15 cellular contexts compared by ENCODE assay signal in the genomic region with DNA sequence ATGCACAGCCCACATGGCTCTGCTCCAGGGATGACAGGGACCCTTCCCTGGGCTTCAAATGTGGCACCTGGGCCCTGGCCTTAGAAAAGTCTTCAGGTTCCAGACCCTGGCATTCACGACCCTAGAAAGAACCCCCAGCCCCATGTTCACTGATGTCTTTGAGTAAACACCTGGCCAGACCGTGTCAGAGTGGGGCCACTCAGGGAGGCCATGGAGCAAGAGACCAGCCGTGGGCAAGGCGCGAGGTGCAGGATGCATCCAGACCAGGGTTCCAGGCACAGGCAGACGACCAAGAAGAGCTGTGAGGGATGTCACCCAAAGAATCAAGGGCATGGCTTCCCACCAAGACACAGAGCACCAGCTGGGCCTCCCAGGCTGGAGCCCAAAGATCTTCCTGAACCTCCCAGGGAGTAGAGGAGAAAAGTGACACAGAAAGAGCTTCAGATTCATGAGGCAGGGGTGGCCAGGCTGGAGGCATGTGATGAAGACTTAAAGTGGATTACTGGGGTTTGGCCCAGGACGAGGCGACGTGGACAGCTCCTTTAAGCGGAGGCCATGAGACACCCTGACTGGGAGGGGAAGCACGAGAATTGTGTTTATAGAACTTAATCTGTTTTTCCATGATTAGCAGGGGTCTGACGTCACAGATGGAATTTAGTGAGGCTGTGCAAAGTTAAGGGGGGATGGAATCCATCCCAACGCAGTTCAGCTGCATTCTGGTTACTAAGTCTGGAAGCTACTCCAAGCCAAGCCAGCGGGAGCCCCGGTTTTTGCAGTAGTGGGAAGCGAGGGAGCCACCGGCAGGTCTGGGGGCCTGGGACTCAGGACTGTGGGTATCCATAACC.
DNase-seq lines count a peak whose midpoint lies in the region; ATAC-seq and TF ChIP-seq lines count a peak whose summit lies in the region.
"Had no signal": no experiment of that assay in that cellular context is flagged by ENCODE, and none has a peak within 500 bp of the region (broad histone marks: within the 10 kb centered on the region; RNA-seq: fewer than 3 reads in every experiment).

No MANE protein-coding gene starts in this region.

- H3K4me3 Mint-ChIP-seq in activated CD8-positive, alpha-beta memory T cell treated with anti-CD3 and anti-CD28 coated beads, Interleukin-2, amount 10 ng/mL, durations not matched to agents 7 days and 5 days: no peak overlapping the region
- H3K4me3 Mint-ChIP-seq: nephron; T-helper 1 cell treated with Interleukin-12 subunit alpha and Interleukin-12 subunit beta and Interleukin-4 antibody, amounts not matched to agents 30 μg/mL and 1 μg/mL, for 36 hours had no signal

- no peaks in the 10 kb centered on the region for H3K79me1 ChIP-seq in trophoblast cell (ENCODE audit: low read length)

- H3K36me3 ChIP-seq in brain microvascular endothelial cell (replicated peaks) (no peaks in the 10 kb centered on the region), sigmoid colon (no peaks in the 10 kb centered on the region), trophoblast cell (ENCODE audit: control insufficient read depth in 1 of 2, insufficient read depth in 2 of 2, low read length in 2 of 2) (no peaks in the 10 kb centered on the region)

- H3K27me3 ChIP-seq in brain microvascular endothelial cell (replicated peaks): no peaks in the 10 kb centered on the region
- no peaks in the 10 kb centered on the region for H3K27me3 ChIP-seq in right cardiac atrium (ENCODE audit: control insufficient read depth, insufficient read depth)
- H3K27me3 ChIP-seq in sigmoid colon: no peaks in the 10 kb centered on the region
- H3K27me3 ChIP-seq in trophoblast cell (ENCODE audit: insufficient read depth, low read length): no peaks in the 10 kb centered on the region

- peak in 3 of 4 donors; percentile 28 to 81 (median 32) for TF ChIP-seq EP300 in sigmoid colon (IDR thresholded peaks at IDR 0.05)

- H3K27ac Mint-ChIP-seq in activated CD8-positive, alpha-beta memory T cell treated with anti-CD3 and anti-CD28 coated beads, Interleukin-2, amount 10 ng/mL, durations not matched to agents 7 days and 5 days: no peak overlapping the region
- H3K27ac Mint-ChIP-seq: T-helper 1 cell treated with Interleukin-12 subunit alpha and Interleukin-12 subunit beta and Interleukin-4 antibody, amounts not matched to agents 30 μg/mL and 1 μg/mL, for 36 hours had no signal

- no peaks in the 10 kb centered on the region for H3K9me3 Mint-ChIP-seq in activated CD8-positive, alpha-beta memory T cell treated with anti-CD3 and anti-CD28 coated beads, Interleukin-2, amount 10 ng/mL, durations not matched to agents 7 days and 5 days (ENCODE audit: low read depth)
- H3K9me3 Mint-ChIP-seq: nephron; T-helper 1 cell treated with Interleukin-12 subunit alpha and Interleukin-12 subunit beta and Interleukin-4 antibody, amounts not matched to agents 30 μg/mL and 1 μg/mL, for 36 hours had no signal

- H3K4me1 ChIP-seq in right cardiac atrium (ENCODE audit: control insufficient read depth, insufficient read depth, low read length) (peaks cover 13% of the 10 kb centered on the region), sigmoid colon (peaks cover 0 to 54% (median 47%) of the 10 kb centered on the region in 4 donors), trophoblast cell (ENCODE audit: control insufficient read depth in 1 of 2, insufficient read depth in 2 of 2, low read length in 2 of 2) (no peaks in the 10 kb centered on the region)

- H2AK5ac ChIP-seq in trophoblast cell (ENCODE audit: low read length): no peak overlapping the region

- no peak overlapping the region for H4K8ac ChIP-seq in trophoblast cell (ENCODE audit: low read depth, low read length)

- no peak overlapping the region for H3K18ac ChIP-seq in trophoblast cell (ENCODE audit: low read length)

- TF ChIP-seq CTCF in brain microvascular endothelial cell (IDR thresholded peaks at IDR 0.05; ENCODE audit: low read depth, low read length, missing control alignments) (no peak), sigmoid colon (IDR thresholded peaks at IDR 0.05) (no peak)

- intact Hi-C loops in right cardiac atrium (cut with DNase I): loop anchor here in 3 of 4 donors (2.0 to 10.0 kb wide), 3 partner anchors 109 to 193 kb away; a partner anchor contains a TSS
- intact Hi-C loops in sigmoid colon (cut with DNase I): no loop called here

- H3K14ac ChIP-seq in trophoblast cell (ENCODE audit: low read length): no peak overlapping the region

- H2BK12ac ChIP-seq in trophoblast cell (ENCODE audit: low read length): no peak overlapping the region

- H3K36me3 Mint-ChIP-seq in activated CD8-positive, alpha-beta memory T cell treated with anti-CD3 and anti-CD28 coated beads, Interleukin-2, amount 10 ng/mL, durations not matched to agents 7 days and 5 days: no peaks in the 10 kb centered on the region
- H3K36me3 Mint-ChIP-seq: CD4-positive, alpha-beta memory T cell had no signal

- no peak overlapping the region for H2BK120ac ChIP-seq in trophoblast cell (ENCODE audit: insufficient read depth, low read length, poor library complexity)

- ATAC-seq in right cardiac atrium (peak; percentile 29 to 68), GM19023 (IDR thresholded peaks at IDR 0.05; ENCODE audit: unreplicated experiment) (no peak), HG02678 (IDR thresholded peaks at IDR 0.05; ENCODE audit: unreplicated experiment) (no peak)
- no peak for ATAC-seq in activated CD8-positive, alpha-beta memory T cell treated with anti-CD3 and anti-CD28 coated beads, Interleukin-2, amount 10 ng/mL, durations not matched to agents 7 days and 5 days

- H3K9ac ChIP-seq in trophoblast cell (ENCODE audit: low read length): no peak overlapping the region

- DNase-seq in H4 (ENCODE audit: low spot score) (peak; percentile 77), brain microvascular endothelial cell (peak; percentile 48), right cardiac atrium (peak; percentile 49 to 68 (median 66)), sigmoid colon (peak; percentile 87), trophoblast cell (no peak)
- DNase-seq in activated CD8-positive, alpha-beta memory T cell treated with anti-CD3 and anti-CD28 coated beads, Interleukin-2, amount 10 ng/mL, durations not matched to agents 7 days and 5 days: no peak
- DNase-seq: activated naive CD4-positive, alpha-beta T cell treated with anti-CD3 and anti-CD28 coated beads, Interleukin-2, amount 50 U/mL, for 16 hours; CD4-positive, alpha-beta memory T cell; effector memory CD4-positive, alpha-beta T cell; stimulated activated CD4-positive, alpha-beta T cell treated with anti-CD3 and anti-CD28 coated beads, Interleukin-15, amount 100 ng/mL, for 24 hours; stimulated activated CD8-positive, alpha-beta memory T cell treated with anti-CD3 and anti-CD28 coated beads, Interleukin-4, amount 100 ng/mL, for 48 hours had no signal

- no peak for TF ChIP-seq POLR2A in sigmoid colon (IDR thresholded peaks at IDR 0.05)

- H3K27me3 Mint-ChIP-seq in activated CD8-positive, alpha-beta memory T cell treated with anti-CD3 and anti-CD28 coated beads, Interleukin-2, amount 10 ng/mL, durations not matched to agents 7 days and 5 days: peaks cover 3% of the 10 kb centered on the region
- H3K27me3 Mint-ChIP-seq: CD4-positive, alpha-beta memory T cell had no signal

- CTCF ChIA-PET in activated CD8-positive, alpha-beta memory T cell treated with anti-CD3 and anti-CD28 coated beads, Interleukin-2, amount 10 ng/mL, durations not matched to agents 7 days and 5 days (lab: Charles Lee): interaction anchor here (0.5 to 5.7 kb wide), 13 partner anchors 11 to 540 kb away, joined by 3 to 55 read pairs (median 3); a partner anchor contains a TSS

- H4K91ac ChIP-seq in trophoblast cell (ENCODE audit: low read depth, low read length): no peak overlapping the region

- 59% methylated on average over 17 of the region's 17 CpGs for WGBS in right cardiac atrium
- WGBS in sigmoid colon, 2 donors: 76 to 85% methylated on average over 17 of the region's 17 CpGs
- WGBS in trophoblast cell (ENCODE audit: extremely low coverage, insufficient coverage, insufficient read length): no CpG with 5 or more reads among the region's 17 CpGs

- in situ Hi-C loops in brain microvascular endothelial cell (cut with HindIII; ENCODE audit: low pct_ligation_motif_present, low sequenced_read_pairs): loop anchor here (10.0 kb wide), 1 partner anchor 193 kb away; a partner anchor contains a TSS

- H2BK5ac ChIP-seq in trophoblast cell (ENCODE audit: low read depth, low read length, poor library complexity): no peak overlapping the region

- no peak overlapping the region for H3K4me3 ChIP-seq in brain microvascular endothelial cell (ENCODE audit: low read depth, low read length)
- no peak overlapping the region for H3K4me3 ChIP-seq in right cardiac atrium (ENCODE audit: low read length)
- no peak overlapping the region for H3K4me3 ChIP-seq in sigmoid colon
- no peak overlapping the region for H3K4me3 ChIP-seq in trophoblast cell (ENCODE audit: low read depth, low read length)

- no peak overlapping the region for H3K4ac ChIP-seq in trophoblast cell (ENCODE audit: low read depth, low read length)

- H3K27ac ChIP-seq in brain microvascular endothelial cell (no peak overlapping the region), right cardiac atrium (ENCODE audit: low read length) (no peak overlapping the region), sigmoid colon (peak overlapping the region; percentile 63 to 82 (median 76)), trophoblast cell (ENCODE audit: low read depth, low read length) (no peak overlapping the region)

- peaks cover 14% of the 10 kb centered on the region for H3K4me1 Mint-ChIP-seq in activated CD8-positive, alpha-beta memory T cell treated with anti-CD3 and anti-CD28 coated beads, Interleukin-2, amount 10 ng/mL, durations not matched to agents 7 days and 5 days

- no peak overlapping the region for H3K4me2 ChIP-seq in trophoblast cell (ENCODE audit: low read length)

- no peaks in the 10 kb centered on the region for H3K79me2 ChIP-seq in trophoblast cell (ENCODE audit: control insufficient read depth, insufficient read depth, low read length, poor library complexity)

- H3K9me3 ChIP-seq in right cardiac atrium (ENCODE audit: control insufficient read depth, low read length): no peaks in the 10 kb centered on the region
- H3K9me3 ChIP-seq in sigmoid colon: no peaks in the 10 kb centered on the region
- no peaks in the 10 kb centered on the region for H3K9me3 ChIP-seq in trophoblast cell (ENCODE audit: insufficient read depth, low read depth, low read length)

- H4K12ac ChIP-seq in trophoblast cell (ENCODE audit: low read depth, low read length): no peak overlapping the region

- no peak overlapping the region for H2AFZ ChIP-seq in trophoblast cell (ENCODE audit: insufficient read depth, low read length, poor library complexity)

- H3K23ac ChIP-seq in trophoblast cell (ENCODE audit: low read length): no peak overlapping the region

Comparison
In these comparisons a context has a peak if more than half of its experiments do, and no peak if none do; other contexts are left out.
1. DNase-seq: peak in H4 (single experiment), brain microvascular endothelial cell (single experiment), right cardiac atrium (3 of 3) and sigmoid colon (single experiment); none in activated CD8-positive, alpha-beta memory T cell treated with anti-CD3 and anti-CD28 coated beads, Interleukin-2, amount 10 ng/mL, durations not matched to agents 7 days and 5 days (single experiment) and trophoblast cell (0 of 2).
2. H3K27ac ChIP-seq: peak in sigmoid colon (4 of 4); none in brain microvascular endothelial cell (single experiment), right cardiac atrium (single experiment) and trophoblast cell (single experiment).
3. ATAC-seq: peak in right cardiac atrium (2 of 2); none in activated CD8-positive, alpha-beta memory T cell treated with anti-CD3 and anti-CD28 coated beads, Interleukin-2, amount 10 ng/mL, durations not matched to agents 7 days and 5 days (single experiment), GM19023 (single experiment) and HG02678 (single experiment).